9 cellular contexts compared by ENCODE assay signal in genomic region chr5:135230326-135230925, GRCh38.
A peak's percentile ranks its signal among the peaks of the same experiment; 100 is the strongest.
DNase-seq lines count a peak whose midpoint lies in the region; ATAC-seq, FAIRE-seq and TF ChIP-seq lines count a peak whose summit lies in the region.
"Had no signal": no experiment of that assay in that cellular context is flagged by ENCODE, and none has a peak within 500 bp of the region (broad histone marks: within the 10 kb centered on the region; RNA-seq: fewer than 3 reads in every experiment).

No MANE protein-coding gene starts in this region.

- no peak for TF ChIP-seq CTCF in prostate gland (IDR thresholded peaks at IDR 0.05)

- H3K9me3 ChIP-seq in Karpas-422 (ENCODE audit: low read length) (no peaks in the 10 kb centered on the region), prostate gland (no peaks in the 10 kb centered on the region)

- intact Hi-C loops in left ventricle myocardium superior (cut with micrococcal nuclease): no loop called here
- intact Hi-C loops in prostate gland (cut with DNase I): no loop called here

- H3K36me3 ChIP-seq in Karpas-422 (ENCODE audit: insufficient read depth, low read length) (no peaks in the 10 kb centered on the region), prostate gland (no peaks in the 10 kb centered on the region)

- H3K36me3 Mint-ChIP-seq in stimulated activated naive B cell treated with anti-CD40 and anti-IgM and Interleukin-4, amounts not matched to agents 10 μg/mL and 1 μg/mL and 100 μg/mL, for 72 hours: no peaks in the 10 kb centered on the region

- H3K4me1 Mint-ChIP-seq in stimulated activated naive B cell treated with anti-CD40 and anti-IgM and Interleukin-4, amounts not matched to agents 10 μg/mL and 1 μg/mL and 100 μg/mL, for 72 hours: peaks cover 4 to 6% of the 10 kb centered on the region in 2 donors

- no peaks in the 10 kb centered on the region for H3K9me3 Mint-ChIP-seq in stimulated activated naive B cell treated with anti-CD40 and anti-IgM and Interleukin-4, amounts not matched to agents 10 μg/mL and 1 μg/mL and 100 μg/mL, for 72 hours

- H3K4me3 ChIP-seq in Karpas-422 (ENCODE audit: low read length): no peak overlapping the region
- no peak overlapping the region for H3K4me3 ChIP-seq in prostate gland

- no peak overlapping the region for H3K27ac ChIP-seq in Karpas-422 (ENCODE audit: low read length)
- H3K27ac ChIP-seq in prostate gland: no peak overlapping the region

- H3K27me3 ChIP-seq in Karpas-422 (ENCODE audit: low read length) (no peaks in the 10 kb centered on the region), prostate gland (replicated peaks; ENCODE audit: insufficient read depth) (no peaks in the 10 kb centered on the region)

- H3K4me1 ChIP-seq in Karpas-422 (ENCODE audit: low read length) (peaks cover 15% of the 10 kb centered on the region), prostate gland (replicated peaks) (no peaks in the 10 kb centered on the region)

- WGBS in prostate gland: 70% methylated on average over 8 of the region's 12 CpGs

- no peak for TF ChIP-seq POLR2A in H54 (IDR thresholded peaks at IDR 0.05; ENCODE audit: low read depth, low read length)
- no peak for TF ChIP-seq POLR2A in prostate gland (IDR thresholded peaks at IDR 0.05)
- no peak for TF ChIP-seq POLR2A in GM18505 (IDR thresholded peaks at IDR 0.05; ENCODE audit: borderline replicate concordance, extremely low read depth, insufficient read depth, insufficient read length)

- peak; percentile 61 for DNase-seq in Karpas-422
- peak; percentile 92 for DNase-seq in amniotic epithelial cell (ENCODE audit: low read depth)
- DNase-seq in left ventricle myocardium superior: peak; percentile 73
- no peak for DNase-seq in stimulated activated naive B cell treated with anti-CD40 and anti-IgM and Interleukin-4, amounts not matched to agents 10 μg/mL and 1 μg/mL and 100 μg/mL, for 72 hours
- DNase-seq in H54 (ENCODE audit: insufficient read length, low spot score): no peak
- DNase-seq in prostate gland (ENCODE audit: low spot score): no peak
- no peak for DNase-seq in HPDE6-E6E7 (ENCODE audit: extremely low spot score)
- DNase-seq: NCI-H446 treated with DMSO at 0.1 percent for 48 hours had no signal

- peaks cover 20% of the 10 kb centered on the region; the same call in 1 of the 2 replicates for H4K20me1 ChIP-seq in Karpas-422 (ENCODE audit: insufficient read depth, low read depth, low read length)

- H3K4me2 ChIP-seq in Karpas-422 (ENCODE audit: low read depth, low read length, poor library complexity, severe bottlenecking): no peak overlapping the region

- H3K27me3 Mint-ChIP-seq in stimulated activated naive B cell treated with anti-CD40 and anti-IgM and Interleukin-4, amounts not matched to agents 10 μg/mL and 1 μg/mL and 100 μg/mL, for 72 hours: peaks cover 3 to 11% of the 10 kb centered on the region in 2 donors

- no peak overlapping the region for H3K9ac ChIP-seq in Karpas-422 (ENCODE audit: low read length)

- H3K4me3 Mint-ChIP-seq in stimulated activated naive B cell treated with anti-CD40 and anti-IgM and Interleukin-4, amounts not matched to agents 10 μg/mL and 1 μg/mL and 100 μg/mL, for 72 hours: no peak overlapping the region

- peak; percentile 80 for ATAC-seq in left ventricle myocardium superior
- peak; percentile 55 to 68 for ATAC-seq in stimulated activated naive B cell treated with anti-CD40 and anti-IgM and Interleukin-4, amounts not matched to agents 10 μg/mL and 1 μg/mL and 100 μg/mL, for 72 hours (replicated peaks)
- ATAC-seq in GM18505 (IDR thresholded peaks at IDR 0.05; ENCODE audit: unreplicated experiment): no peak

- H3K79me2 ChIP-seq in Karpas-422 (ENCODE audit: low read length): no peaks in the 10 kb centered on the region

- H3K27ac Mint-ChIP-seq in stimulated activated naive B cell treated with anti-CD40 and anti-IgM and Interleukin-4, amounts not matched to agents 10 μg/mL and 1 μg/mL and 100 μg/mL, for 72 hours: no peak overlapping the region

- H2AFZ ChIP-seq in Karpas-422 (ENCODE audit: low read length): no peak overlapping the region

- no peak for FAIRE-seq in H54 (lab: Jason Lieb, UNC)

- H3K9me2 ChIP-seq in Karpas-422 (replicated peaks; ENCODE audit: insufficient read depth, low read length): no peaks in the 10 kb centered on the region

Comparison
In these comparisons a context has a peak if more than half of its experiments do, and no peak if none do; other contexts are left out.
1. DNase-seq: peak in Karpas-422 (single experiment), amniotic epithelial cell (single experiment) and left ventricle myocardium superior (single experiment); none in stimulated activated naive B cell treated with anti-CD40 and anti-IgM and Interleukin-4, amounts not matched to agents 10 μg/mL and 1 μg/mL and 100 μg/mL, for 72 hours (single experiment), H54 (single experiment), prostate gland (single experiment) and HPDE6-E6E7 (single experiment).